In the genomic region with DNA sequence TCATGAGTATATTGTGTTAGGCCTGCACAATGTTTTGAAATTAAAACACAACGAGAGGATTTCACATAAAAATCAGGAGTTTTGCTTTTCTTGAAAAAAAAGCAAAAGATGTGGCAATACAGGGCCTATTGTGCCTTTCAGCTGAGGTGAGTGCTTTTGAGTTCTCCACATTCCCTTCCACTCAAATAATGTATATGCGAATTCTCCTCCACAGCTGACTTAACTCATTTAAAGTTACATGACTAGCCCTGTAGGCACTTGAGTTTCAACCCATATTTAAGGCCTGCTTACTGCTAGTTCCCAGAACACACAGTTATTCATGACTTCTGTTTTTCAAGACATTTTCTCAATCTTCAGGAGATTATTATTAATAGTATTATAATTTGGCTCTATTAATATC, we compare ENCODE assay signal across 2 cellular contexts.
TF ChIP-seq lines count a peak whose summit lies in the region.

No MANE protein-coding gene starts in this region.

TF ChIP-seq in GM23338, 12 proteins besides CTCF, POLR2A, EP300 and RAD21 (continues in another document):
- TF ChIP-seq, protein P1, sequence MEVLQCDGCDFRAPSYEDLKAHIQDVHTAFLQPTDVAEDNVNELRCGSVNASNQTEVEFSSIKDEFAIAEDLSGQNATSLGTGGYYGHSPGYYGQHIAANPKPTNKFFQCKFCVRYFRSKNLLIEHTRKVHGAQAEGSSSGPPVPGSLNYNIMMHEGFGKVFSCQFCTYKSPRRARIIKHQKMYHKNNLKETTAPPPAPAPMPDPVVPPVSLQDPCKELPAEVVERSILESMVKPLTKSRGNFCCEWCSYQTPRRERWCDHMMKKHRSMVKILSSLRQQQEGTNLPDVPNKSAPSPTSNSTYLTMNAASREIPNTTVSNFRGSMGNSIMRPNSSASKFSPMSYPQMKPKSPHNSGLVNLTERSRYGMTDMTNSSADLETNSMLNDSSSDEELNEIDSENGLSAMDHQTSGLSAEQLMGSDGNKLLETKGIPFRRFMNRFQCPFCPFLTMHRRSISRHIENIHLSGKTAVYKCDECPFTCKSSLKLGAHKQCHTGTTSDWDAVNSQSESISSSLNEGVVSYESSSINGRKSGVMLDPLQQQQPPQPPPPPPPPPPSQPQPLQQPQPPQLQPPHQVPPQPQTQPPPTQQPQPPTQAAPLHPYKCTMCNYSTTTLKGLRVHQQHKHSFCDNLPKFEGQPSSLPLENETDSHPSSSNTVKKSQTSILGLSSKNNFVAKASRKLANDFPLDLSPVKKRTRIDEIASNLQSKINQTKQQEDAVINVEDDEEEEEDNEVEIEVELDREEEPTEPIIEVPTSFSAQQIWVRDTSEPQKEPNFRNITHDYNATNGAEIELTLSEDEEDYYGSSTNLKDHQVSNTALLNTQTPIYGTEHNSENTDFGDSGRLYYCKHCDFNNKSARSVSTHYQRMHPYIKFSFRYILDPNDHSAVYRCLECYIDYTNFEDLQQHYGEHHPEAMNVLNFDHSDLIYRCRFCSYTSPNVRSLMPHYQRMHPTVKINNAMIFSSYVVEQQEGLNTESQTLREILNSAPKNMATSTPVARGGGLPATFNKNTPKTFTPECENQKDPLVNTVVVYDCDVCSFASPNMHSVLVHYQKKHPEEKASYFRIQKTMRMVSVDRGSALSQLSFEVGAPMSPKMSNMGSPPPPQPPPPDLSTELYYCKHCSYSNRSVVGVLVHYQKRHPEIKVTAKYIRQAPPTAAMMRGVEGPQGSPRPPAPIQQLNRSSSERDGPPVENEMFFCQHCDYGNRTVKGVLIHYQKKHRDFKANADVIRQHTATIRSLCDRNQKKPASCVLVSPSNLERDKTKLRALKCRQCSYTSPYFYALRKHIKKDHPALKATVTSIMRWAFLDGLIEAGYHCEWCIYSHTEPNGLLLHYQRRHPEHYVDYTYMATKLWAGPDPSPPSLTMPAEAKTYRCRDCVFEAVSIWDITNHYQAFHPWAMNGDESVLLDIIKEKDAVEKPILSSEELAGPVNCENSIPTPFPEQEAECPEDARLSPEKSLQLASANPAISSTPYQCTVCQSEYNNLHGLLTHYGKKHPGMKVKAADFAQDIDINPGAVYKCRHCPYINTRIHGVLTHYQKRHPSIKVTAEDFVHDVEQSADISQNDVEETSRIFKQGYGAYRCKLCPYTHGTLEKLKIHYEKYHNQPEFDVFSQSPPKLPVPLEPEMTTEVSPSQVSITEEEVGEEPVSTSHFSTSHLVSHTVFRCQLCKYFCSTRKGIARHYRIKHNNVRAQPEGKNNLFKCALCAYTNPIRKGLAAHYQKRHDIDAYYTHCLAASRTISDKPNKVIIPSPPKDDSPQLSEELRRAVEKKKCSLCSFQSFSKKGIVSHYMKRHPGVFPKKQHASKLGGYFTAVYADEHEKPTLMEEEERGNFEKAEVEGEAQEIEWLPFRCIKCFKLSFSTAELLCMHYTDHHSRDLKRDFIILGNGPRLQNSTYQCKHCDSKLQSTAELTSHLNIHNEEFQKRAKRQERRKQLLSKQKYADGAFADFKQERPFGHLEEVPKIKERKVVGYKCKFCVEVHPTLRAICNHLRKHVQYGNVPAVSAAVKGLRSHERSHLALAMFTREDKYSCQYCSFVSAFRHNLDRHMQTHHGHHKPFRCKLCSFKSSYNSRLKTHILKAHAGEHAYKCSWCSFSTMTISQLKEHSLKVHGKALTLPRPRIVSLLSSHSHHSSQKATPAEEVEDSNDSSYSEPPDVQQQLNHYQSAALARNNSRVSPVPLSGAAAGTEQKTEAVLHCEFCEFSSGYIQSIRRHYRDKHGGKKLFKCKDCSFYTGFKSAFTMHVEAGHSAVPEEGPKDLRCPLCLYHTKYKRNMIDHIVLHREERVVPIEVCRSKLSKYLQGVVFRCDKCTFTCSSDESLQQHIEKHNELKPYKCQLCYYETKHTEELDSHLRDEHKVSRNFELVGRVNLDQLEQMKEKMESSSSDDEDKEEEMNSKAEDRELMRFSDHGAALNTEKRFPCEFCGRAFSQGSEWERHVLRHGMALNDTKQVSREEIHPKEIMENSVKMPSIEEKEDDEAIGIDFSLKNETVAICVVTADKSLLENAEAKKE (CRISPR knock-in tag; IDR thresholded peaks at IDR 0.05), result no peak
- TF ChIP-seq POLR2AphosphoS5 (IDR thresholded peaks at IDR 0.05; ENCODE audit: low read depth) (no peak), ZNF331 (CRISPR knock-in tag; IDR thresholded peaks at IDR 0.05; ENCODE audit: low read depth) (no peak), STAT1 (IDR thresholded peaks at IDR 0.05; ENCODE audit: unreplicated experiment) (no peak), EZH2 (IDR thresholded peaks at IDR 0.05; ENCODE audit: low read depth, unreplicated experiment) (no peak), JUNB (IDR thresholded peaks at IDR 0.05; ENCODE audit: unreplicated experiment) (no peak), ZNF114 (CRISPR knock-in tag; IDR thresholded peaks at IDR 0.05) (no peak), EZH2phosphoT487 (IDR thresholded peaks at IDR 0.05; ENCODE audit: unreplicated experiment) (no peak)
- TF ChIP-seq, protein P2, sequence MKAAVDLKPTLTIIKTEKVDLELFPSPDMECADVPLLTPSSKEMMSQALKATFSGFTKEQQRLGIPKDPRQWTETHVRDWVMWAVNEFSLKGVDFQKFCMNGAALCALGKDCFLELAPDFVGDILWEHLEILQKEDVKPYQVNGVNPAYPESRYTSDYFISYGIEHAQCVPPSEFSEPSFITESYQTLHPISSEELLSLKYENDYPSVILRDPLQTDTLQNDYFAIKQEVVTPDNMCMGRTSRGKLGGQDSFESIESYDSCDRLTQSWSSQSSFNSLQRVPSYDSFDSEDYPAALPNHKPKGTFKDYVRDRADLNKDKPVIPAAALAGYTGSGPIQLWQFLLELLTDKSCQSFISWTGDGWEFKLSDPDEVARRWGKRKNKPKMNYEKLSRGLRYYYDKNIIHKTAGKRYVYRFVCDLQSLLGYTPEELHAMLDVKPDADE (IDR thresholded peaks at IDR 0.05), result no peak
- TF ChIP-seq, protein P3, sequence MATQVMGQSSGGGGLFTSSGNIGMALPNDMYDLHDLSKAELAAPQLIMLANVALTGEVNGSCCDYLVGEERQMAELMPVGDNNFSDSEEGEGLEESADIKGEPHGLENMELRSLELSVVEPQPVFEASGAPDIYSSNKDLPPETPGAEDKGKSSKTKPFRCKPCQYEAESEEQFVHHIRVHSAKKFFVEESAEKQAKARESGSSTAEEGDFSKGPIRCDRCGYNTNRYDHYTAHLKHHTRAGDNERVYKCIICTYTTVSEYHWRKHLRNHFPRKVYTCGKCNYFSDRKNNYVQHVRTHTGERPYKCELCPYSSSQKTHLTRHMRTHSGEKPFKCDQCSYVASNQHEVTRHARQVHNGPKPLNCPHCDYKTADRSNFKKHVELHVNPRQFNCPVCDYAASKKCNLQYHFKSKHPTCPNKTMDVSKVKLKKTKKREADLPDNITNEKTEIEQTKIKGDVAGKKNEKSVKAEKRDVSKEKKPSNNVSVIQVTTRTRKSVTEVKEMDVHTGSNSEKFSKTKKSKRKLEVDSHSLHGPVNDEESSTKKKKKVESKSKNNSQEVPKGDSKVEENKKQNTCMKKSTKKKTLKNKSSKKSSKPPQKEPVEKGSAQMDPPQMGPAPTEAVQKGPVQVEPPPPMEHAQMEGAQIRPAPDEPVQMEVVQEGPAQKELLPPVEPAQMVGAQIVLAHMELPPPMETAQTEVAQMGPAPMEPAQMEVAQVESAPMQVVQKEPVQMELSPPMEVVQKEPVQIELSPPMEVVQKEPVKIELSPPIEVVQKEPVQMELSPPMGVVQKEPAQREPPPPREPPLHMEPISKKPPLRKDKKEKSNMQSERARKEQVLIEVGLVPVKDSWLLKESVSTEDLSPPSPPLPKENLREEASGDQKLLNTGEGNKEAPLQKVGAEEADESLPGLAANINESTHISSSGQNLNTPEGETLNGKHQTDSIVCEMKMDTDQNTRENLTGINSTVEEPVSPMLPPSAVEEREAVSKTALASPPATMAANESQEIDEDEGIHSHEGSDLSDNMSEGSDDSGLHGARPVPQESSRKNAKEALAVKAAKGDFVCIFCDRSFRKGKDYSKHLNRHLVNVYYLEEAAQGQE (IDR thresholded peaks at IDR 0.05; ENCODE audit: unreplicated experiment), result no peak

TF ChIP-seq in H1, 55 proteins besides CTCF, POLR2A, EP300 and RAD21:
- TF ChIP-seq CEBPB (IDR thresholded peaks at IDR 0.05; ENCODE audit: low read depth, low read length), result 0 out of 2 replicates have a peak, but pooled peaks have one; percentile 17
- TF ChIP-seq HDAC6 (IDR thresholded peaks at IDR 0.05; ENCODE audit: low read depth, low read length), result no peak
